In genomic region chr4:187961171-187961570, GRCh38 we compare ENCODE assay signal across 36 cellular contexts. TPM values are rescaled to one million over a fixed set of nuclear protein-coding genes. Genes with fewer than 3 reads are reported as not detected.
"Had no signal": no experiment of that assay in that cellular context is flagged by ENCODE, and none has a peak within 500 bp of the region (broad histone marks: within the 10 kb centered on the region; RNA-seq: fewer than 3 reads in every experiment).

No MANE protein-coding gene starts in this region.

- H3K36me3 ChIP-seq: adrenal gland, breast epithelium, MG63 had no signal

- H3K9me3 ChIP-seq: adrenal gland, body of pancreas, breast epithelium, MG63 had no signal

- H3K27ac ChIP-seq: adrenal gland, body of pancreas, breast epithelium, PC-9, RWPE1 had no signal

- H3K4me3 ChIP-seq: adrenal gland, body of pancreas, breast epithelium, MG63, PC-9 had no signal

- H3K4me1 ChIP-seq: adrenal gland, body of pancreas, breast epithelium had no signal

- ATAC-seq: activated CD4-positive, alpha-beta T cell treated with anti-CD3 and anti-CD28 coated beads for 36 hours; activated CD4-positive, CD25-positive, alpha-beta regulatory T cell treated with anti-CD3 and anti-CD28 coated beads, Interleukin-2, amount 50 U/mL, for 24 hours; activated naive CD4-positive, alpha-beta T cell treated with anti-CD3 and anti-CD28 coated beads, Interleukin-2, amount 50 U/mL, for 72 hours; activated T-cell treated with anti-CD3 and anti-CD28 coated beads, Interleukin-2, amount 50 U/mL, for 4 hours; body of pancreas; Right ventricle myocardium inferior; WTC11 had no signal

- H3K27me3 ChIP-seq: adrenal gland, body of pancreas, breast epithelium, MG63 had no signal

- DNase-seq: activated CD4-positive, alpha-beta memory T cell treated with anti-CD3 and anti-CD28 coated beads for 36 hours; activated CD4-positive, alpha-beta T cell treated with anti-CD3 and anti-CD28 coated beads for 36 hours; activated CD4-positive, alpha-beta T cell treated with anti-CD3 and anti-CD28 coated beads, Interleukin-2, amount 50 U/mL, for 1 hour; activated CD8-positive, alpha-beta memory T cell treated with anti-CD3 and anti-CD28 coated beads, Interleukin-2, amount 50 U/mL, for 4 hours; activated gamma-delta T cell treated with Interleukin-2 at 50 U/mL for 16 hours; activated naive CD4-positive, alpha-beta T cell treated with anti-CD3 and anti-CD28 coated beads for 36 hours; activated T-cell treated with anti-CD3 and anti-CD28 coated beads for 4 hours; activated T-cell treated with anti-CD3 and anti-CD28 coated beads, Interleukin-2, amount 50 U/mL, for 4 hours; adrenal gland; body of pancreas; Kasumi-1; KG1; MG63; NCI-H1048; NCI-H1105 treated with DMSO at 0.1 percent for 48 hours; NCI-H1436; NCI-H1694; NCI-H1930; NCI-H2081 treated with DMSO at 0.1 percent for 48 hours; NCI-H345; NCI-H510A; NCI-H526; NCI-H748 treated with DMSO at 0.1 percent for 48 hours; NK-92 treated with Interleukin-12 subunit alpha and Interleukin-12 subunit beta, amount 100 ng/mL, for 24 hours; PC-9; SIG-M5; T1000 had no signal

RNA-seq across cellular contexts. Expression of gene ZFP42, which starts 34.4 kb away (rescaled TPM):
- total RNA-seq: activated CD4-positive, alpha-beta memory T cell treated with anti-CD3 and anti-CD28 coated beads for 36 hours; activated CD4-positive, alpha-beta T cell treated with anti-CD3 and anti-CD28 coated beads for 36 hours; activated naive CD4-positive, alpha-beta T cell treated with anti-CD3 and anti-CD28 coated beads for 36 hours; activated naive CD4-positive, alpha-beta T cell treated with anti-CD3 and anti-CD28 coated beads, Interleukin-2, amount 50 U/mL, for 72 hours; activated T-cell treated with anti-CD3 and anti-CD28 coated beads, Interleukin-2, amount 50 U/mL, for 4 hours; breast epithelium; cardiac septum; OCI-LY7; PC-9; Right ventricle myocardium inferior; T-helper 1 cell treated with Interleukin-12 subunit alpha and Interleukin-12 subunit beta and Interleukin-4 antibody, amounts not matched to agents 30 ng/mL and 1 ng/mL, for 36 hours had no signal
- polyA plus RNA-seq: adrenal gland had no signal
